In the genomic region with DNA sequence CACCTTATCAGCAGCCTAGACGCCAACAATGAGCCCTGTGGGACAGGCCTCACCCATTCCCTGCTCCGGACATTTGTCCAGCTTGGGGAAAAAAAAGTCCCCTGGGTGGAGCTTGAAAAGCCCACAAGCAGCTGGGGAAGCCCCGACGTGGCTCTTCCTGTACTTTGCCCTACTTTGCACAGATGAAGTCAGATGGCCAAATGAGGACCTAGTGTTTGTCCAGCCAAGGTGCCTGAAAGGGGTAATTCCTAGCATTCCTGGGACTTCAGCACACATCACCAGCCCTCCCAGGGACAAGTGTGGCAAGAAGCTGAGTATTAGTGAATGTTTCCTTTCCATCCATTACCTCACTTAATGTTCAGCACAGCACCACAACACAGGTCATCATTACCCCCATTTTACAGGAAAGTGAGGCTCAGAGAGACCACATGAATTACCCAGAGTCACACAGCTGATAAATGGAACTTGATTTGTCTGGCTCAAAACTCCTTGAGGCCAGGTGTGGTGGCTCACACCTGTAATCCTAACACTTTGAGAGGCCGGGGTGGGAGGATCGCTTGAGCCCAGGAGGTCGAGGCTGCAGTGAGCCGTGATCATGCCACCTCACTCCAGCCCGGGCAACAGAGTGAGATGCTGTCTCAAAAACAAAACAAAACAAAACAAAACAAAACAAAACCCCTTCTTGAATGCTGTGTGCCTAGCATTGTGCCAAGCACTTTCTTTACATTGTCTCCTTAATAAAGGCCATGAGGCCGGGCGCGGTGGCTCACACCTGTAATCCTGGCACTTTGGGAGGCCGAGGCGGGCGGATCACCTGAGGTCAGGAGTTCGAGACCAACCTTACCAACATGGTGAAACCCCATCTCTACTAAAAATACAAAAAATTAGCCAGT, we compare ENCODE assay signal across 1 cellular context.
A peak's percentile ranks its signal among the peaks of the same experiment; 100 is the strongest.
TF ChIP-seq lines count a peak whose summit lies in the region.

No MANE protein-coding gene starts in this region.

TF ChIP-seq in GM12878, 131 proteins besides CTCF, POLR2A, EP300 and RAD21 (continues in another document):
- TF ChIP-seq IKZF1 (conservative IDR thresholded peaks at IDR 0.05) (peak; percentile 92), E2F4 (IDR thresholded peaks at IDR 0.05; ENCODE audit: low read depth, low read length) (no peak), RELA (IDR thresholded peaks at IDR 0.05; ENCODE audit: borderline replicate concordance, partially characterized antibody) (no peak), ZBTB11 (CRISPR knock-in tag; IDR thresholded peaks at IDR 0.05) (no peak), STAT3 (IDR thresholded peaks at IDR 0.05; ENCODE audit: low read depth, low read length) (0 out of 2 replicates have a peak, but pooled peaks have one; percentile 41), IKZF2 (IDR thresholded peaks at IDR 0.05) (peak; percentile 79 to 80), MEF2B (IDR thresholded peaks at IDR 0.05; ENCODE audit: partially characterized antibody, poor library complexity, severe bottlenecking) (peak; percentile 82), SIX5 (IDR thresholded peaks at IDR 0.05; ENCODE audit: low read depth, low read length, severe bottlenecking) (no peak), YY1 (IDR thresholded peaks at IDR 0.05; ENCODE audit: low read depth, low read length) (peak; percentile 19; the same call in 1 of the 2 replicates), ZNF384 (IDR thresholded peaks at IDR 0.05; ENCODE audit: borderline replicate concordance, low read depth, low read length) (peak; percentile 66; the same call in 1 of the 2 replicates), MTA2 (IDR thresholded peaks at IDR 0.05; ENCODE audit: low read depth) (peak; percentile 49; the same call in 1 of the 2 replicates), BCL3 (IDR thresholded peaks at IDR 0.05; ENCODE audit: borderline replicate concordance, insufficient read depth, low read depth, low read length, poor library complexity, severe bottlenecking) (peak; percentile 67), SPI1 (IDR thresholded peaks at IDR 0.05; ENCODE audit: borderline replicate concordance, insufficient read depth, low read depth, low read length) (0 out of 2 replicates have a peak, but pooled peaks have one; percentile 11), HCFC1 (IDR thresholded peaks at IDR 0.05; ENCODE audit: low read length) (no peak), ATF7 (IDR thresholded peaks at IDR 0.05; ENCODE audit: low read depth) (peak; percentile 70), CHD2 (IDR thresholded peaks at IDR 0.05; ENCODE audit: borderline replicate concordance, low read depth, low read length) (no peak), ELK1 (IDR thresholded peaks at IDR 0.05; ENCODE audit: low read depth, low read length) (0 out of 2 replicates have a peak, but pooled peaks have one; percentile 32), SMARCA5 (IDR thresholded peaks at IDR 0.05) (peak; percentile 85; the same call in 1 of the 2 replicates), FOS (IDR thresholded peaks at IDR 0.05; ENCODE audit: borderline replicate concordance, extremely low read depth, insufficient read length) (no peak), CREM (IDR thresholded peaks at IDR 0.05; ENCODE audit: low read depth) (no peak), CHD4 (IDR thresholded peaks at IDR 0.05) (no peak), SRF (IDR thresholded peaks at IDR 0.05; ENCODE audit: low read depth in 2 of 2, low read length in 2 of 2) (0 out of 4 replicates have a peak, but pooled peaks of 1 of the 2 experiments have one; percentile 56), DPF2 (IDR thresholded peaks at IDR 0.05) (peak; percentile 80), ZNF217 (IDR thresholded peaks at IDR 0.05) (peak; percentile 63; the same call in 1 of the 2 replicates)
- TF ChIP-seq, protein P1, sequence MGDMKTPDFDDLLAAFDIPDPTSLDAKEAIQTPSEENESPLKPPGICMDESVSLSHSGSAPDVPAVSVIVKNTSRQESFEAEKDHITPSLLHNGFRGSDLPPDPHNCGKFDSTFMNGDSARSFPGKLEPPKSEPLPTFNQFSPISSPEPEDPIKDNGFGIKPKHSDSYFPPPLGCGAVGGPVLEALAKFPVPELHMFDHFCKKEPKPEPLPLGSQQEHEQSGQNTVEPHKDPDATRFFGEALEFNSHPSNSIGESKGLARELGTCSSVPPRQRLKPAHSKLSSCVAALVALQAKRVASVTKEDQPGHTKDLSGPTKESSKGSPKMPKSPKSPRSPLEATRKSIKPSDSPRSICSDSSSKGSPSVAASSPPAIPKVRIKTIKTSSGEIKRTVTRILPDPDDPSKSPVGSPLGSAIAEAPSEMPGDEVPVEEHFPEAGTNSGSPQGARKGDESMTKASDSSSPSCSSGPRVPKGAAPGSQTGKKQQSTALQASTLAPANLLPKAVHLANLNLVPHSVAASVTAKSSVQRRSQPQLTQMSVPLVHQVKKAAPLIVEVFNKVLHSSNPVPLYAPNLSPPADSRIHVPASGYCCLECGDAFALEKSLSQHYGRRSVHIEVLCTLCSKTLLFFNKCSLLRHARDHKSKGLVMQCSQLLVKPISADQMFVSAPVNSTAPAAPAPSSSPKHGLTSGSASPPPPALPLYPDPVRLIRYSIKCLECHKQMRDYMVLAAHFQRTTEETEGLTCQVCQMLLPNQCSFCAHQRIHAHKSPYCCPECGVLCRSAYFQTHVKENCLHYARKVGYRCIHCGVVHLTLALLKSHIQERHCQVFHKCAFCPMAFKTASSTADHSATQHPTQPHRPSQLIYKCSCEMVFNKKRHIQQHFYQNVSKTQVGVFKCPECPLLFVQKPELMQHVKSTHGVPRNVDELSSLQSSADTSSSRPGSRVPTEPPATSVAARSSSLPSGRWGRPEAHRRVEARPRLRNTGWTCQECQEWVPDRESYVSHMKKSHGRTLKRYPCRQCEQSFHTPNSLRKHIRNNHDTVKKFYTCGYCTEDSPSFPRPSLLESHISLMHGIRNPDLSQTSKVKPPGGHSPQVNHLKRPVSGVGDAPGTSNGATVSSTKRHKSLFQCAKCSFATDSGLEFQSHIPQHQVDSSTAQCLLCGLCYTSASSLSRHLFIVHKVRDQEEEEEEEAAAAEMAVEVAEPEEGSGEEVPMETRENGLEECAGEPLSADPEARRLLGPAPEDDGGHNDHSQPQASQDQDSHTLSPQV (IDR thresholded peaks at IDR 0.05), result 0 out of 2 replicates have a peak, but pooled peaks have one; percentile 23
- TF ChIP-seq, protein P2, sequence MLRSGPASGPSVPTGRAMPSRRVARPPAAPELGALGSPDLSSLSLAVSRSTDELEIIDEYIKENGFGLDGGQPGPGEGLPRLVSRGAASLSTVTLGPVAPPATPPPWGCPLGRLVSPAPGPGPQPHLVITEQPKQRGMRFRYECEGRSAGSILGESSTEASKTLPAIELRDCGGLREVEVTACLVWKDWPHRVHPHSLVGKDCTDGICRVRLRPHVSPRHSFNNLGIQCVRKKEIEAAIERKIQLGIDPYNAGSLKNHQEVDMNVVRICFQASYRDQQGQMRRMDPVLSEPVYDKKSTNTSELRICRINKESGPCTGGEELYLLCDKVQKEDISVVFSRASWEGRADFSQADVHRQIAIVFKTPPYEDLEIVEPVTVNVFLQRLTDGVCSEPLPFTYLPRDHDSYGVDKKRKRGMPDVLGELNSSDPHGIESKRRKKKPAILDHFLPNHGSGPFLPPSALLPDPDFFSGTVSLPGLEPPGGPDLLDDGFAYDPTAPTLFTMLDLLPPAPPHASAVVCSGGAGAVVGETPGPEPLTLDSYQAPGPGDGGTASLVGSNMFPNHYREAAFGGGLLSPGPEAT (IDR thresholded peaks at IDR 0.05; ENCODE audit: low read depth), result peak; percentile 84
- TF ChIP-seq, protein P3, sequence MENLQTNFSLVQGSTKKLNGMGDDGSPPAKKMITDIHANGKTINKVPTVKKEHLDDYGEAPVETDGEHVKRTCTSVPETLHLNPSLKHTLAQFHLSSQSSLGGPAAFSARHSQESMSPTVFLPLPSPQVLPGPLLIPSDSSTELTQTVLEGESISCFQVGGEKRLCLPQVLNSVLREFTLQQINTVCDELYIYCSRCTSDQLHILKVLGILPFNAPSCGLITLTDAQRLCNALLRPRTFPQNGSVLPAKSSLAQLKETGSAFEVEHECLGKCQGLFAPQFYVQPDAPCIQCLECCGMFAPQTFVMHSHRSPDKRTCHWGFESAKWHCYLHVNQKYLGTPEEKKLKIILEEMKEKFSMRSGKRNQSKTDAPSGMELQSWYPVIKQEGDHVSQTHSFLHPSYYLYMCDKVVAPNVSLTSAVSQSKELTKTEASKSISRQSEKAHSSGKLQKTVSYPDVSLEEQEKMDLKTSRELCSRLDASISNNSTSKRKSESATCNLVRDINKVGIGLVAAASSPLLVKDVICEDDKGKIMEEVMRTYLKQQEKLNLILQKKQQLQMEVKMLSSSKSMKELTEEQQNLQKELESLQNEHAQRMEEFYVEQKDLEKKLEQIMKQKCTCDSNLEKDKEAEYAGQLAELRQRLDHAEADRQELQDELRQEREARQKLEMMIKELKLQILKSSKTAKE (IDR thresholded peaks at IDR 0.05; ENCODE audit: low read depth, poor library complexity, severe bottlenecking), result peak; percentile 21
- TF ChIP-seq, protein P4, sequence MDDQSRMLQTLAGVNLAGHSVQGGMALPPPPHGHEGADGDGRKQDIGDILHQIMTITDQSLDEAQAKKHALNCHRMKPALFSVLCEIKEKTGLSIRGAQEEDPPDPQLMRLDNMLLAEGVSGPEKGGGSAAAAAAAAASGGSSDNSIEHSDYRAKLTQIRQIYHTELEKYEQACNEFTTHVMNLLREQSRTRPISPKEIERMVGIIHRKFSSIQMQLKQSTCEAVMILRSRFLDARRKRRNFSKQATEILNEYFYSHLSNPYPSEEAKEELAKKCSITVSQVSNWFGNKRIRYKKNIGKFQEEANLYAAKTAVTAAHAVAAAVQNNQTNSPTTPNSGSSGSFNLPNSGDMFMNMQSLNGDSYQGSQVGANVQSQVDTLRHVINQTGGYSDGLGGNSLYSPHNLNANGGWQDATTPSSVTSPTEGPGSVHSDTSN (IDR thresholded peaks at IDR 0.05; ENCODE audit: insufficient replicate concordance, low read depth, low read length), result no peak
- TF ChIP-seq, protein P5, sequence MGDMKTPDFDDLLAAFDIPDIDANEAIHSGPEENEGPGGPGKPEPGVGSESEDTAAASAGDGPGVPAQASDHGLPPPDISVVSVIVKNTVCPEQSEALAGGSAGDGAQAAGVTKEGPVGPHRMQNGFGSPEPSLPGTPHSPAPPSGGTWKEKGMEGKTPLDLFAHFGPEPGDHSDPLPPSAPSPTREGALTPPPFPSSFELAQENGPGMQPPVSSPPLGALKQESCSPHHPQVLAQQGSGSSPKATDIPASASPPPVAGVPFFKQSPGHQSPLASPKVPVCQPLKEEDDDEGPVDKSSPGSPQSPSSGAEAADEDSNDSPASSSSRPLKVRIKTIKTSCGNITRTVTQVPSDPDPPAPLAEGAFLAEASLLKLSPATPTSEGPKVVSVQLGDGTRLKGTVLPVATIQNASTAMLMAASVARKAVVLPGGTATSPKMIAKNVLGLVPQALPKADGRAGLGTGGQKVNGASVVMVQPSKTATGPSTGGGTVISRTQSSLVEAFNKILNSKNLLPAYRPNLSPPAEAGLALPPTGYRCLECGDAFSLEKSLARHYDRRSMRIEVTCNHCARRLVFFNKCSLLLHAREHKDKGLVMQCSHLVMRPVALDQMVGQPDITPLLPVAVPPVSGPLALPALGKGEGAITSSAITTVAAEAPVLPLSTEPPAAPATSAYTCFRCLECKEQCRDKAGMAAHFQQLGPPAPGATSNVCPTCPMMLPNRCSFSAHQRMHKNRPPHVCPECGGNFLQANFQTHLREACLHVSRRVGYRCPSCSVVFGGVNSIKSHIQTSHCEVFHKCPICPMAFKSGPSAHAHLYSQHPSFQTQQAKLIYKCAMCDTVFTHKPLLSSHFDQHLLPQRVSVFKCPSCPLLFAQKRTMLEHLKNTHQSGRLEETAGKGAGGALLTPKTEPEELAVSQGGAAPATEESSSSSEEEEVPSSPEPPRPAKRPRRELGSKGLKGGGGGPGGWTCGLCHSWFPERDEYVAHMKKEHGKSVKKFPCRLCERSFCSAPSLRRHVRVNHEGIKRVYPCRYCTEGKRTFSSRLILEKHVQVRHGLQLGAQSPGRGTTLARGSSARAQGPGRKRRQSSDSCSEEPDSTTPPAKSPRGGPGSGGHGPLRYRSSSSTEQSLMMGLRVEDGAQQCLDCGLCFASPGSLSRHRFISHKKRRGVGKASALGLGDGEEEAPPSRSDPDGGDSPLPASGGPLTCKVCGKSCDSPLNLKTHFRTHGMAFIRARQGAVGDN (IDR thresholded peaks at IDR 0.05), result peak; percentile 82
